ENCODE assay signal across 7 cellular contexts in the genomic region with DNA sequence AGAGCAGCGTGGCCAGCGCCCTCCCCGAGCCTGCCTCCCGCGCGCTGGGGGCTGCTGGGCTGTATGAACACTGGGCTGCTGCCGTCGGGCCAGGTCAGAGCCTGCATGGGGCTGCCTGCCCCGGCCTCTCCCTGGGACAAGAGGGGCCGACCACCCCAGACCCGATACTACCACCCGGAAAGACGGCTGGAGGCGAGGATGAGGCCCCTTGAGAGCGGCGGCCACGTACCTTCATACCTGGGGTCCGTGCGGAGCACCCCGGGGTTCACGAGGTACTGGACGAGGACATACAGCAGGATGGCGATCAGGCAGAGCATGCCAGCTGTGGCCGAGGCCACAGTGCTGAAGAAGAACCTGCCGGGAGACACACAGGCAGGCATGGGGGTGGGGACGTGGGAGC. TPM values are rescaled to one million over a fixed set of nuclear protein-coding genes. Genes with fewer than 3 reads are reported as not detected.
DNase-seq lines count a peak whose midpoint lies in the region; ATAC-seq and TF ChIP-seq lines count a peak whose summit lies in the region.
"Not testable (repeated sequence)": the region's sequence is repeated elsewhere in the genome, so short reads cannot be mapped to it uniquely, and the experiment has no call there.

No MANE protein-coding gene starts in this region.

- ATAC-seq in WTC11; activated T-cell treated with anti-CD3 and anti-CD28 coated beads, Interleukin-2, amount 50 U/mL, for 4 hours; Right ventricle myocardium inferior; left lung: not testable (repeated sequence)
- ATAC-seq in stimulated activated memory B cell treated with anti-CD40 and anti-IgM and Interleukin-4, amounts not matched to agents 10 μg/mL and 1 μg/mL and 100 μg/mL, for 72 hours, result peak; percentile 1

- intact Hi-C loops in Right ventricle myocardium inferior (cut with DNase I); left lung (cut with DNase I): not testable (repeated sequence)

- not testable (repeated sequence) for H3K4me1 ChIP-seq in left lung

- H3K9me3 Mint-ChIP-seq in WTC11; activated T-cell treated with anti-CD3 and anti-CD28 coated beads, Interleukin-2, amount 50 U/mL, for 4 hours; osteocyte (ENCODE audit: unreplicated experiment); stimulated activated memory B cell treated with anti-CD40 and anti-IgM and Interleukin-4, amounts not matched to agents 10 μg/mL and 1 μg/mL and 100 μg/mL, for 72 hours: not testable (repeated sequence)

- H3K4me3 ChIP-seq in left lung, result not testable (repeated sequence)

- H3K27me3 ChIP-seq in left lung, result not testable (repeated sequence)

- not testable (repeated sequence) for H3K9me3 ChIP-seq in left lung

- not testable (repeated sequence) for H3K36me3 ChIP-seq in left lung

- POLR2A ChIA-PET in WTC11 (lab: Charles Lee), result not testable (repeated sequence)

- CTCF ChIA-PET in WTC11 (lab: Charles Lee), result not testable (repeated sequence)

- not testable (repeated sequence) for H3K4me3 Mint-ChIP-seq in WTC11; activated T-cell treated with anti-CD3 and anti-CD28 coated beads, Interleukin-2, amount 50 U/mL, for 4 hours; osteocyte (ENCODE audit: unreplicated experiment); stimulated activated memory B cell treated with anti-CD40 and anti-IgM and Interleukin-4, amounts not matched to agents 10 μg/mL and 1 μg/mL and 100 μg/mL, for 72 hours

- not testable (repeated sequence) for TF ChIP-seq CTCF in WTC11 (IDR thresholded peaks at IDR 0.05); left lung (IDR thresholded peaks at IDR 0.05); osteocyte (IDR thresholded peaks at IDR 0.05)

- peak; percentile 5 for DNase-seq in WTC11 (ENCODE audit: low spot score)
- DNase-seq in activated T-cell treated with anti-CD3 and anti-CD28 coated beads, Interleukin-2, amount 50 U/mL, for 4 hours, result peak; percentile 4
- DNase-seq in Right ventricle myocardium inferior (ENCODE audit: missing footprints), result peak; percentile 53
- peak; percentile 19 to 67 for DNase-seq in left lung
- peak; percentile 84 for DNase-seq in osteocyte (ENCODE audit: extremely low spot score, unreplicated experiment)
- DNase-seq in ureter (ENCODE audit: low spot score), result peak; percentile 42

- H3K27me3 Mint-ChIP-seq in WTC11 (ENCODE audit: low read depth); activated T-cell treated with anti-CD3 and anti-CD28 coated beads, Interleukin-2, amount 50 U/mL, for 4 hours (ENCODE audit: low read depth); osteocyte (ENCODE audit: unreplicated experiment): not testable (repeated sequence)
- peaks cover 35% of the 10 kb centered on the region for H3K27me3 Mint-ChIP-seq in stimulated activated memory B cell treated with anti-CD40 and anti-IgM and Interleukin-4, amounts not matched to agents 10 μg/mL and 1 μg/mL and 100 μg/mL, for 72 hours

- not testable (repeated sequence) for H3K27ac Mint-ChIP-seq in WTC11; osteocyte (ENCODE audit: unreplicated experiment); stimulated activated memory B cell treated with anti-CD40 and anti-IgM and Interleukin-4, amounts not matched to agents 10 μg/mL and 1 μg/mL and 100 μg/mL, for 72 hours

- not testable (repeated sequence) for H3K36me3 Mint-ChIP-seq in WTC11; activated T-cell treated with anti-CD3 and anti-CD28 coated beads, Interleukin-2, amount 50 U/mL, for 4 hours (ENCODE audit: insufficient read depth); osteocyte (ENCODE audit: unreplicated experiment); stimulated activated memory B cell treated with anti-CD40 and anti-IgM and Interleukin-4, amounts not matched to agents 10 μg/mL and 1 μg/mL and 100 μg/mL, for 72 hours

- not testable (repeated sequence) for H3K4me1 Mint-ChIP-seq in WTC11; activated T-cell treated with anti-CD3 and anti-CD28 coated beads, Interleukin-2, amount 50 U/mL, for 4 hours (ENCODE audit: low read depth); osteocyte (ENCODE audit: unreplicated experiment); stimulated activated memory B cell treated with anti-CD40 and anti-IgM and Interleukin-4, amounts not matched to agents 10 μg/mL and 1 μg/mL and 100 μg/mL, for 72 hours

- not testable (repeated sequence) for H3K27ac ChIP-seq in left lung

RNA-seq across cellular contexts. Expression of gene ZDHHC11, which starts 7.4 kb away (rescaled TPM):
- total RNA-seq in WTC11 (2021) (21.4 to 37.5 TPM (median 37.3 TPM) in 3 replicates), Right ventricle myocardium inferior (38.0 TPM), left lung (10 to 100 TPM; 14.6 to 34.9 TPM), osteocyte (4.4 and 6.3 TPM in 2 replicates), ureter (39.5 TPM)
- total RNA-seq in activated T-cell treated with anti-CD3 and anti-CD28 coated beads, Interleukin-2, amount 50 U/mL, for 4 hours, result 1 to 10 TPM; 6.0 to 7.0 (median 6.2) TPM

RNA-seq across cellular contexts. Expression of gene BRD9, which starts 49.2 kb away (rescaled TPM):
- total RNA-seq in WTC11 (2021), result 50.5 to 55.6 TPM (median 50.9 TPM) in 3 replicates
- 10 to 100 TPM; 60.9 to 67.7 (median 64.6) TPM for total RNA-seq in activated T-cell treated with anti-CD3 and anti-CD28 coated beads, Interleukin-2, amount 50 U/mL, for 4 hours
- 27.9 TPM for total RNA-seq in Right ventricle myocardium inferior
- 10 to 100 TPM; 37.9 to 40.8 TPM for total RNA-seq in left lung
- 38.2 and 39.4 TPM in 2 replicates for total RNA-seq in osteocyte
- total RNA-seq in ureter, result 63.6 TPM

RNA-seq across cellular contexts. Expression of gene TRIP13, which starts 49.3 kb away (rescaled TPM):
- 31.4 to 35.0 TPM (median 33.7 TPM) in 3 replicates for total RNA-seq in WTC11 (2021)
- 10 to 100 TPM; 11.2 to 21.5 (median 18.5) TPM for total RNA-seq in activated T-cell treated with anti-CD3 and anti-CD28 coated beads, Interleukin-2, amount 50 U/mL, for 4 hours
- 0.38 TPM for total RNA-seq in Right ventricle myocardium inferior
- 1 to 10 TPM; 4.3 to 4.5 TPM for total RNA-seq in left lung
- total RNA-seq in osteocyte, result 4.1 and 6.9 TPM in 2 replicates
- total RNA-seq in ureter, result 1.7 TPM

RNA-seq across cellular contexts. Expression of gene ZDHHC11B, which starts 58.8 kb away (rescaled TPM):
- 2.3 to 4.4 TPM (median 3.1 TPM) in 3 replicates for total RNA-seq in WTC11 (2021)
- total RNA-seq in activated T-cell treated with anti-CD3 and anti-CD28 coated beads, Interleukin-2, amount 50 U/mL, for 4 hours, result under 1 TPM; 0.21 to 0.66 (median 0.30) TPM
- total RNA-seq in Right ventricle myocardium inferior, result 14.7 TPM
- total RNA-seq in left lung, result 10 to 100 TPM in 1 of 2 donors, 1 to 10 TPM in 1; 8.4 to 26.4 TPM
- not detected in 2 replicates for total RNA-seq in osteocyte
- total RNA-seq in ureter, result 15.6 TPM

Comparison
In these comparisons a context has a peak if more than half of its experiments do, and no peak if none do; other contexts are left out.
1. DNase-seq: peak in every context shown above with its lines; median percentile 84 in osteocyte; 53 in Right ventricle myocardium inferior; 43 in left lung; 42 in ureter; 5 in WTC11; 4 in activated T-cell treated with anti-CD3 and anti-CD28 coated beads, Interleukin-2, amount 50 U/mL, for 4 hours.